ENCODE assay signal across 1 cellular context in genomic region chr9:928363-929042, GRCh38.
TF ChIP-seq lines count a peak whose summit lies in the region.

No MANE protein-coding gene starts in this region.

TF ChIP-seq in liver, 16 proteins besides CTCF, POLR2A, EP300 and RAD21 (continued from another document):
- no peak for TF ChIP-seq REST (IDR thresholded peaks at IDR 0.05)
- TF ChIP-seq NR2F2 (IDR thresholded peaks at IDR 0.05) = no peak
TF ChIP-seq in liver: peak in this region for 0.
